ENCODE assay signal across 10 cellular contexts in the genomic region with DNA sequence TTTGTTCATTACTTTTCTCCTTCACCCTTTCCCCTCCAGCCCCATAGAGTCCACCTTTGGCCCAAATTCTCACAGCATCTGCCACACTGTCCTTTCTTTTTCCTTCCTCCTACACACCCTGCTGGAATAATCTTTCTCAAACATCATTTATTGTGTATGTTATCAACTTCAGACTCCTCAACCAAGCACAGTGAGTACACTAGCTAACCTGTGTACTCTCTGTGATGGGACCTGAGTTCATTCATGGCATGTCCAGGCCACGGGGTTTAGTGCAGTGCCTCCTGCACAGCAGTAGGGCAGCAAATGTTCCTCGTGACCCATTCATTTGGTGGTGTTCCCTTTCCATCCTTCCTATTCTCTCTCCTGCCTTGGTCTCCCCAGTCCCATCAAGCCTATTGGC. TPM values are rescaled to one million over a fixed set of nuclear protein-coding genes. Genes with fewer than 3 reads are reported as not detected.
DNase-seq lines count a peak whose midpoint lies in the region; ATAC-seq and TF ChIP-seq lines count a peak whose summit lies in the region.
"Had no signal": no experiment of that assay in that cellular context is flagged by ENCODE, and none has a peak within 500 bp of the region (broad histone marks: within the 10 kb centered on the region; RNA-seq: fewer than 3 reads in every experiment).

No MANE protein-coding gene starts in this region.

- H3K4me3 Mint-ChIP-seq in naive thymus-derived CD8-positive, alpha-beta T cell = peak overlapping the region; percentile 45 to 93 (median 87)
- peak overlapping the region; percentile 79 for H3K4me3 Mint-ChIP-seq in type B pancreatic cell

- WGBS in heart left ventricle, 4 donors = 43 to 71% (median 63%) methylated on average over 2 of the region's 2 CpGs
- WGBS in lower leg skin, 2 donors = 25 to 46% methylated on average over 2 of the region's 2 CpGs

- POLR2A ChIA-PET in naive thymus-derived CD8-positive, alpha-beta T cell (lab: Charles Lee) = interaction anchor here (1.2 to 12.8 kb wide), 7 partner anchors 15 to 131 kb away, joined by 3 to 142 read pairs (median 5); a partner anchor contains a TSS

- no peak for ATAC-seq in heart left ventricle
- ATAC-seq in Right ventricle myocardium inferior = no peak
- no peak for ATAC-seq in naive thymus-derived CD8-positive, alpha-beta T cell

- H3K4me1 Mint-ChIP-seq in naive thymus-derived CD8-positive, alpha-beta T cell = peaks cover 45 to 87% (median 85%) of the 10 kb centered on the region in 4 donors
- peaks cover 41% of the 10 kb centered on the region for H3K4me1 Mint-ChIP-seq in type B pancreatic cell (ENCODE audit: unreplicated experiment)

- no peaks in the 10 kb centered on the region for H3K9me3 Mint-ChIP-seq in naive thymus-derived CD8-positive, alpha-beta T cell
- H3K9me3 Mint-ChIP-seq in type B pancreatic cell = no peaks in the 10 kb centered on the region

- H3K36me3 ChIP-seq in heart left ventricle = no peaks in the 10 kb centered on the region

- TF ChIP-seq CTCF in heart left ventricle (IDR thresholded peaks at IDR 0.05) (no peak), type B pancreatic cell (conservative IDR thresholded peaks at IDR 0.05) (no peak), lower leg skin (IDR thresholded peaks at IDR 0.05) (no peak)

- no peaks in the 10 kb centered on the region for H3K27me3 ChIP-seq in heart left ventricle

- no peaks in the 10 kb centered on the region for H3K27me3 Mint-ChIP-seq in naive thymus-derived CD8-positive, alpha-beta T cell
- H3K27me3 Mint-ChIP-seq in type B pancreatic cell = peaks cover 16% of the 10 kb centered on the region

- intact Hi-C loops in heart left ventricle (cut with DNase I) = loop anchor here in 6 of 10 donors (2.0 to 5.0 kb wide), 5 partner anchors 37 to 129 kb away; a partner anchor contains a TSS
- intact Hi-C loops in Right ventricle myocardium inferior (cut with DNase I) = no loop called here
- intact Hi-C loops in lower leg skin (cut with DNase I; ENCODE audit: low total_unique reads) = no loop called here

- TF ChIP-seq POLR2A in heart left ventricle (IDR thresholded peaks at IDR 0.05) (no peak), lower leg skin (IDR thresholded peaks at IDR 0.05) (no peak)

- no peaks in the 10 kb centered on the region for H3K9me3 ChIP-seq in heart left ventricle

- no peaks in the 10 kb centered on the region for H3K36me3 Mint-ChIP-seq in naive thymus-derived CD8-positive, alpha-beta T cell
- no peaks in the 10 kb centered on the region for H3K36me3 Mint-ChIP-seq in type B pancreatic cell

- H3K4me1 ChIP-seq in heart left ventricle = peaks cover 32 to 88% (median 60%) of the 10 kb centered on the region in 12 donors

- H3K4me3 ChIP-seq in heart left ventricle (no peak overlapping the region), lower leg skin (ENCODE audit: low read depth, poor library complexity, severe bottlenecking) (no peak overlapping the region)

- H3K27ac Mint-ChIP-seq in naive thymus-derived CD8-positive, alpha-beta T cell = peak overlapping the region; percentile 91 to 99 (median 97)
- peak overlapping the region; percentile 61 for H3K27ac Mint-ChIP-seq in type B pancreatic cell

- no peak for DNase-seq in heart left ventricle
- DNase-seq in Right ventricle myocardium inferior (ENCODE audit: missing footprints) = no peak
- DNase-seq in caudate nucleus (lab: John Stamatoyannopoulos, UW) = peak in 1 of 61 donors; percentile 54
- DNase-seq in naive thymus-derived CD8-positive, alpha-beta T cell = no peak
- DNase-seq in type B pancreatic cell (ENCODE audit: extremely low spot score, unreplicated experiment) = no peak
- DNase-seq in effector CD8-positive, alpha-beta T cell (lab: John Stamatoyannopoulos, UW) = no peak
- DNase-seq in lower leg skin (ENCODE audit: low spot score in 2 of 2) = no peak
- no peak for DNase-seq in nucleus accumbens (lab: John Stamatoyannopoulos, UW)

- H3K27ac ChIP-seq in heart left ventricle (peak overlapping the region; percentile 22 to 100 (median 99)), caudate nucleus (ENCODE audit: low read depth, low read length) (peak overlapping the region; percentile 100)

RNA-seq across cellular contexts. Expression of a gene that starts 7.1 kb away (rescaled TPM):
- total RNA-seq in heart left ventricle (under 1 TPM in 3 of 9 donors, not detected in 6; 0.19 to 0.72 (median 0.33) TPM), Right ventricle myocardium inferior (not detected), type B pancreatic cell (ENCODE audit: low replicate concordance) (0.26 and 1.8 TPM in 2 replicates), lower leg skin (under 1 TPM in 1 of 4 donors, not detected in 3; 0.52 TPM)
- under 1 TPM; 0.19 to 0.27 TPM for polyA plus RNA-seq in heart left ventricle
- 1 to 10 TPM; 1.9 to 2.0 TPM for total RNA-seq in naive thymus-derived CD8-positive, alpha-beta T cell
- polyA plus RNA-seq in naive thymus-derived CD8-positive, alpha-beta T cell = 1 to 10 TPM in 2 of 3 donors, under 1 TPM in 1; 0.30 to 1.3 (median 1.2) TPM

RNA-seq across cellular contexts. Expression of a gene that starts 41.0 kb away (rescaled TPM):
- total RNA-seq in heart left ventricle (100 to 1,000 TPM in 5 of 9 donors, 10 to 100 TPM in 4; 19.7 to 175 (median 104) TPM), Right ventricle myocardium inferior (101 TPM), type B pancreatic cell (ENCODE audit: low replicate concordance) (2.0 and 12.5 TPM in 2 replicates), lower leg skin (100 to 1,000 TPM; 166 to 278 (median 238) TPM)
- polyA plus RNA-seq in heart left ventricle = 100 to 1,000 TPM in 1 of 2 donors, 10 to 100 TPM in 1; 36.4 to 351 TPM
- total RNA-seq in naive thymus-derived CD8-positive, alpha-beta T cell = 10 to 100 TPM; 75.4 to 79.1 TPM
- polyA plus RNA-seq in naive thymus-derived CD8-positive, alpha-beta T cell = 100 to 1,000 TPM; 108 to 297 (median 154) TPM

RNA-seq across cellular contexts. Expression of a gene that starts 46.7 kb away (rescaled TPM):
- not detected for total RNA-seq in heart left ventricle
- polyA plus RNA-seq in heart left ventricle = not detected
- total RNA-seq in Right ventricle myocardium inferior = not detected
- total RNA-seq in naive thymus-derived CD8-positive, alpha-beta T cell = not detected
- polyA plus RNA-seq in naive thymus-derived CD8-positive, alpha-beta T cell = not detected
- total RNA-seq in type B pancreatic cell (ENCODE audit: low replicate concordance) = not detected in 2 replicates
- not detected for total RNA-seq in lower leg skin
- total RNA-seq: LHCN-M2 had no signal
- polyA plus RNA-seq: BJ had no signal

RNA-seq across cellular contexts. Expression of a gene that starts 51.1 kb away (rescaled TPM):
- not detected for total RNA-seq in heart left ventricle
- not detected for polyA plus RNA-seq in heart left ventricle
- not detected for total RNA-seq in Right ventricle myocardium inferior
- not detected for total RNA-seq in naive thymus-derived CD8-positive, alpha-beta T cell
- polyA plus RNA-seq in naive thymus-derived CD8-positive, alpha-beta T cell = not detected
- total RNA-seq in type B pancreatic cell (ENCODE audit: low replicate concordance) = not detected in 2 replicates
- total RNA-seq in lower leg skin = not detected
- total RNA-seq: LHCN-M2 had no signal
- polyA plus RNA-seq: BJ had no signal

Comparison
In these comparisons a context has a peak if more than half of its experiments do, and no peak if none do; other contexts are left out.
1. intact Hi-C loops: an anchor here in heart left ventricle (2.0 to 5.0 kb wide); none called in Right ventricle myocardium inferior and lower leg skin.